Comparison of ENCODE assay signal across 1 cellular context in genomic region chr1:247440001-247440620, GRCh38.
A peak's percentile ranks its signal among the peaks of the same experiment; 100 is the strongest.
TF ChIP-seq lines count a peak whose summit lies in the region.

No MANE protein-coding gene starts in this region.

TF ChIP-seq in GM12878, 131 proteins besides CTCF, POLR2A, EP300 and RAD21 (continued from another document and continues in another):
- TF ChIP-seq ZBTB4 (CRISPR knock-in tag; IDR thresholded peaks at IDR 0.05) (no peak), NKRF (conservative IDR thresholded peaks at IDR 0.05) (peak; percentile 26; the same call in 1 of the 2 replicates), CUX1 (IDR thresholded peaks at IDR 0.05; ENCODE audit: insufficient replicate concordance, low read depth, low read length) (peak; percentile 44), PKNOX1 (IDR thresholded peaks at IDR 0.05) (peak; percentile 85), BCL3 (IDR thresholded peaks at IDR 0.05; ENCODE audit: borderline replicate concordance, insufficient read depth, low read depth, low read length, poor library complexity, severe bottlenecking) (peak; percentile 86), SP1 (IDR thresholded peaks at IDR 0.05; ENCODE audit: low read depth, low read length) (peak; percentile 63), JUNB (IDR thresholded peaks at IDR 0.05) (peak; percentile 74), IKZF2 (IDR thresholded peaks at IDR 0.05) (peak; percentile 88 to 93; a peak in 3 of 4 replicates), MEF2B (IDR thresholded peaks at IDR 0.05; ENCODE audit: partially characterized antibody, poor library complexity, severe bottlenecking) (peak; percentile 60), NR2F1 (conservative IDR thresholded peaks at IDR 0.05) (peak; percentile 96), NFXL1 (IDR thresholded peaks at IDR 0.05; ENCODE audit: borderline replicate concordance) (no peak), ATF7 (IDR thresholded peaks at IDR 0.05; ENCODE audit: low read depth) (peak; percentile 87), E4F1 (IDR thresholded peaks at IDR 0.05; ENCODE audit: borderline replicate concordance, partially characterized antibody) (no peak), POU2F2 (IDR thresholded peaks at IDR 0.05; ENCODE audit: borderline replicate concordance, low read depth, low read length) (peak; percentile 91; the same call in 2 of the 3 replicates), SRF (IDR thresholded peaks at IDR 0.05; ENCODE audit: low read depth in 2 of 2, low read length in 2 of 2) (no peak), ZBTB33 (IDR thresholded peaks at IDR 0.05) (no peak), RB1 (IDR thresholded peaks at IDR 0.05; ENCODE audit: borderline replicate concordance) (peak; percentile 13; the same call in 1 of the 2 replicates), HDGF (IDR thresholded peaks at IDR 0.05) (no peak), EGR1 (IDR thresholded peaks at IDR 0.05; ENCODE audit: borderline replicate concordance in 1 of 2, low read depth in 2 of 2, low read length in 2 of 2) (peak in 1 of 2 experiments; percentile 94; a peak in 2 of 3 replicates), RAD51 (IDR thresholded peaks at IDR 0.05) (peak; percentile 36; the same call in 1 of the 2 replicates), ZZZ3 (IDR thresholded peaks at IDR 0.05; ENCODE audit: control insufficient read depth, insufficient read length, low read depth) (no peak), SMAD5 (IDR thresholded peaks at IDR 0.05; ENCODE audit: low read depth) (no peak), CBX5 (IDR thresholded peaks at IDR 0.05; ENCODE audit: low read depth) (peak; percentile 70; the same call in 1 of the 2 replicates), KDM1A (IDR thresholded peaks at IDR 0.05; ENCODE audit: borderline replicate concordance) (no peak), CREM (IDR thresholded peaks at IDR 0.05; ENCODE audit: low read depth) (peak; percentile 85), CHD2 (IDR thresholded peaks at IDR 0.05; ENCODE audit: borderline replicate concordance, low read depth, low read length) (peak; percentile 81; the same call in 1 of the 2 replicates), ZSCAN29 (IDR thresholded peaks at IDR 0.05) (0 out of 2 replicates have a peak, but pooled peaks have one; percentile 18)
- TF ChIP-seq, protein P1, sequence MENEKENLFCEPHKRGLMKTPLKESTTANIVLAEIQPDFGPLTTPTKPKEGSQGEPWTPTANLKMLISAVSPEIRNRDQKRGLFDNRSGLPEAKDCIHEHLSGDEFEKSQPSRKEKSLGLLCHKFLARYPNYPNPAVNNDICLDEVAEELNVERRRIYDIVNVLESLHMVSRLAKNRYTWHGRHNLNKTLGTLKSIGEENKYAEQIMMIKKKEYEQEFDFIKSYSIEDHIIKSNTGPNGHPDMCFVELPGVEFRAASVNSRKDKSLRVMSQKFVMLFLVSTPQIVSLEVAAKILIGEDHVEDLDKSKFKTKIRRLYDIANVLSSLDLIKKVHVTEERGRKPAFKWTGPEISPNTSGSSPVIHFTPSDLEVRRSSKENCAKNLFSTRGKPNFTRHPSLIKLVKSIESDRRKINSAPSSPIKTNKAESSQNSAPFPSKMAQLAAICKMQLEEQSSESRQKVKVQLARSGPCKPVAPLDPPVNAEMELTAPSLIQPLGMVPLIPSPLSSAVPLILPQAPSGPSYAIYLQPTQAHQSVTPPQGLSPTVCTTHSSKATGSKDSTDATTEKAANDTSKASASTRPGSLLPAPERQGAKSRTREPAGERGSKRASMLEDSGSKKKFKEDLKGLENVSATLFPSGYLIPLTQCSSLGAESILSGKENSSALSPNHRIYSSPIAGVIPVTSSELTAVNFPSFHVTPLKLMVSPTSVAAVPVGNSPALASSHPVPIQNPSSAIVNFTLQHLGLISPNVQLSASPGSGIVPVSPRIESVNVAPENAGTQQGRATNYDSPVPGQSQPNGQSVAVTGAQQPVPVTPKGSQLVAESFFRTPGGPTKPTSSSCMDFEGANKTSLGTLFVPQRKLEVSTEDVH (IDR thresholded peaks at IDR 0.05; ENCODE audit: low read depth, partially characterized antibody), result no peak
- TF ChIP-seq, protein P2, sequence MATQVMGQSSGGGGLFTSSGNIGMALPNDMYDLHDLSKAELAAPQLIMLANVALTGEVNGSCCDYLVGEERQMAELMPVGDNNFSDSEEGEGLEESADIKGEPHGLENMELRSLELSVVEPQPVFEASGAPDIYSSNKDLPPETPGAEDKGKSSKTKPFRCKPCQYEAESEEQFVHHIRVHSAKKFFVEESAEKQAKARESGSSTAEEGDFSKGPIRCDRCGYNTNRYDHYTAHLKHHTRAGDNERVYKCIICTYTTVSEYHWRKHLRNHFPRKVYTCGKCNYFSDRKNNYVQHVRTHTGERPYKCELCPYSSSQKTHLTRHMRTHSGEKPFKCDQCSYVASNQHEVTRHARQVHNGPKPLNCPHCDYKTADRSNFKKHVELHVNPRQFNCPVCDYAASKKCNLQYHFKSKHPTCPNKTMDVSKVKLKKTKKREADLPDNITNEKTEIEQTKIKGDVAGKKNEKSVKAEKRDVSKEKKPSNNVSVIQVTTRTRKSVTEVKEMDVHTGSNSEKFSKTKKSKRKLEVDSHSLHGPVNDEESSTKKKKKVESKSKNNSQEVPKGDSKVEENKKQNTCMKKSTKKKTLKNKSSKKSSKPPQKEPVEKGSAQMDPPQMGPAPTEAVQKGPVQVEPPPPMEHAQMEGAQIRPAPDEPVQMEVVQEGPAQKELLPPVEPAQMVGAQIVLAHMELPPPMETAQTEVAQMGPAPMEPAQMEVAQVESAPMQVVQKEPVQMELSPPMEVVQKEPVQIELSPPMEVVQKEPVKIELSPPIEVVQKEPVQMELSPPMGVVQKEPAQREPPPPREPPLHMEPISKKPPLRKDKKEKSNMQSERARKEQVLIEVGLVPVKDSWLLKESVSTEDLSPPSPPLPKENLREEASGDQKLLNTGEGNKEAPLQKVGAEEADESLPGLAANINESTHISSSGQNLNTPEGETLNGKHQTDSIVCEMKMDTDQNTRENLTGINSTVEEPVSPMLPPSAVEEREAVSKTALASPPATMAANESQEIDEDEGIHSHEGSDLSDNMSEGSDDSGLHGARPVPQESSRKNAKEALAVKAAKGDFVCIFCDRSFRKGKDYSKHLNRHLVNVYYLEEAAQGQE (IDR thresholded peaks at IDR 0.05; ENCODE audit: low read depth, low read length), result no peak
